Comparison of ENCODE assay signal across 8 cellular contexts in the genomic region with DNA sequence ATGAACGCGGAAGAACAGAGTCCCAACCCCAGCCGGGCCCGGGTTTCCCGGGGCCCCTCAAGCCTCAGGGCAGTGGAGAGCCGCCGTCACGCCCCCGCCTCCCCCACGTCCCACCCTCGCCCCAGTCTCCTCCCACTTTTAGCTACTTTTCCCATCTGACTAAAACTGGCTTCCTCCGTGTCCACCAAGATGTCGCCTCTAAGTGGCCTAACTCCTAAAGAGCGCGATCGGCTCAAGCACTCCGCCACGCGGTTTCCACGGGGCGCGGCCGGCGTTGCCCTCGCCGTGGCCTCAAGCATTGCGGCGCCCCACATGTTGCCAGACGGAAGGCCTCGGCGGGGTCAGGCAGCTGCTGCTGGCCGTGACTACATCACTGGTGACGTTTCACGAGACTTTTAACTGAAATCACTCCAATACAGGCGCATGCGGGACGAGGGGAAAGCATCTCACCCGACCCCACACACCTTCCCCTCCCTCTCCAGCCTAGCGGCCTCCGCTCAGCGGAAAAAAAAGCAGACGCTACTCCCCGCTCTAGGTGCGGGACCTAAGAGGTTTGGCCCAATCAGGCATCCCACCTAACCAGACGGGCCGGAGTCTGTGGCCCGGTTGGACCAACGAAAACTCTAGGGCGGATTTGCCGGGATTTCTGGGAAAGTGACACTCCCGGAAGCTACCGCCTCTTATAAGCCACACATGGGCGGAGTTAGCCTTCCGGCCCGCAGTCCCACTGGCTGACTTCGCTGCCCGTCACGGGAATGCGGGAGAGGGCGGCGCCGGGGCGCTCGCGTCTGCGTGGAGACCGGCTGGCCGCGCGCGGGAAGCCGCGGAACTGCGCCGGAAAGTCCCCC. TPM values are rescaled to one million over a fixed set of nuclear protein-coding genes. Genes with fewer than 3 reads are reported as not detected.
DNase-seq lines count a peak whose midpoint lies in the region; ATAC-seq, FAIRE-seq and TF ChIP-seq lines count a peak whose summit lies in the region.

NXT1 (plus strand) TSS at position 785 of the 848 bp plus-strand sequence. CDS start 3,251 bp downstream, outside the sequence.

- H3K23ac ChIP-seq in H1 (ENCODE audit: insufficient read length) (no peak within 1 kb of the TSS), mesenchymal stem cell (ENCODE audit: low read length in 2 of 2) (peak within 1 kb of the TSS; percentile 45 to 91)

- H2AFZ ChIP-seq in H1 (ENCODE audit: low read length), result peak within 1 kb of the TSS; percentile 54; the same call in 1 of the 2 replicates
- H2AFZ ChIP-seq in mesenchymal stem cell (ENCODE audit: low read depth, low read length), result peak within 1 kb of the TSS; percentile 78

- H3K4me3 ChIP-seq in NT2/D1 (ENCODE audit: insufficient read length, low read depth) (peak within 1 kb of the TSS; percentile 78), H1 (ENCODE audit: extremely low read depth in 1 of 4, insufficient read depth in 2 of 4, low read depth in 3 of 4, low read length in 4 of 4) (peak within 1 kb of the TSS; percentile 79 to 90 (median 86)), mesenchymal stem cell (ENCODE audit: insufficient read depth in 1 of 2, low read depth in 1 of 2, low read length in 2 of 2) (peak within 1 kb of the TSS; percentile 97 to 99)

- peaks cover 7 to 28% of the 10 kb centered on the region in 2 experiments; a peak in 3 of 4 replicates for H3K79me2 ChIP-seq in H1 (ENCODE audit: control insufficient read depth in 1 of 2, insufficient read depth in 2 of 2, low read length in 2 of 2)

- CTCF ChIA-PET in activated CD8-positive, alpha-beta memory T cell treated with anti-CD3 and anti-CD28 coated beads, Interleukin-2, amount 10 ng/mL, durations not matched to agents 7 days and 5 days (lab: Charles Lee), result interaction anchor here (0.7 to 4.8 kb wide), 19 partner anchors 8 to 658 kb away, joined by 3 to 47 read pairs (median 3); partner anchors contain the start of genes GZF1 and NAPB
- CTCF ChIA-PET in H1 (lab: Charles Lee; ENCODE audit: partially characterized antibody), result interaction anchor here (0.7 to 2.0 kb wide), 10 partner anchors 10 to 300 kb away, joined by 3 to 13 read pairs (median 4); no protein-coding TSS in a partner anchor

- H2AK5ac ChIP-seq in H1 (ENCODE audit: low read depth, low read length) (no peak within 1 kb of the TSS), mesenchymal stem cell (ENCODE audit: low read length, severe bottlenecking) (no peak within 1 kb of the TSS)

- peak within 1 kb of the TSS; percentile 71 for H4K5ac ChIP-seq in H1 (ENCODE audit: insufficient read length, low read depth, low read length)

- TF ChIP-seq CTCF in H1 (IDR thresholded peaks at IDR 0.05; ENCODE audit: control extremely low read depth in 1 of 3, insufficient read depth in 1 of 3, low read depth in 1 of 3, low read length in 3 of 3), result no peak

- DNase-seq in COR-L47 (lab: John Stamatoyannopoulos, UW) (peak; percentile 97), HUDEP-2 (lab: John Stamatoyannopoulos, UW; ENCODE audit: unreplicated experiment in 76 of 76) (peak in 75 of 76 experiments; percentile 63 to 98 (median 93)), NT2/D1 (ENCODE audit: low read depth, low spot score) (peak; percentile 91), H1 (ENCODE audit: low read depth in 1 of 2, low spot score in 2 of 2) (peak; percentile 90 to 98), mesenchymal stem cell (peak; percentile 100)
- DNase-seq in activated CD8-positive, alpha-beta memory T cell treated with anti-CD3 and anti-CD28 coated beads, Interleukin-2, amount 10 ng/mL, durations not matched to agents 7 days and 5 days, result peak; percentile 97
- DNase-seq in stimulated activated CD8-positive, alpha-beta memory T cell treated with anti-CD3 and anti-CD28 coated beads, Interleukin-12 subunit alpha, Interleukin-12 subunit beta, amount 100 ng/mL, for 4 hours (ENCODE audit: low read depth), result peak; percentile 92

- peaks cover 10% of the 10 kb centered on the region; the same call in 1 of the 2 replicates for H3K23me2 ChIP-seq in H1 (ENCODE audit: low read depth, low read length)

- H3K27me3 Mint-ChIP-seq in activated CD8-positive, alpha-beta memory T cell treated with anti-CD3 and anti-CD28 coated beads, Interleukin-2, amount 10 ng/mL, durations not matched to agents 7 days and 5 days, result no peaks in the 10 kb centered on the region

- H3K18ac ChIP-seq in H1 (ENCODE audit: extremely low read depth, low read length) (peak within 1 kb of the TSS; percentile 81), mesenchymal stem cell (ENCODE audit: low read depth in 1 of 2, low read length in 2 of 2) (peak within 1 kb of the TSS; percentile 82 to 99)

- no peak within 1 kb of the TSS for H2BK20ac ChIP-seq in H1 (ENCODE audit: low read length)

- peak within 1 kb of the TSS; percentile 34; the same call in 1 of the 2 replicates for H2BK12ac ChIP-seq in H1 (ENCODE audit: low read depth, low read length)
- H2BK12ac ChIP-seq in mesenchymal stem cell (ENCODE audit: low read length in 2 of 2), result peak within 1 kb of the TSS; percentile 65 to 77

- peak; percentile 52 for FAIRE-seq in H1 (lab: Jason Lieb, UNC)

- peak within 1 kb of the TSS; percentile 66 for H3K56ac ChIP-seq in H1 (replicated peaks; ENCODE audit: insufficient read length, low read depth, low read length)

- H3K4ac ChIP-seq in H1 (replicated peaks; ENCODE audit: insufficient read length, low read depth, low read length) (peak within 1 kb of the TSS; percentile 45), mesenchymal stem cell (ENCODE audit: low read depth in 1 of 2, low read length in 2 of 2) (peak within 1 kb of the TSS; percentile 86 to 96)

- TF ChIP-seq EP300 in H1 (IDR thresholded peaks at IDR 0.05; ENCODE audit: borderline replicate concordance in 1 of 2, low read depth in 2 of 2, low read length in 2 of 2), result no peak

- POLR2A ChIA-PET in H1 (lab: Charles Lee; ENCODE audit: partially characterized antibody), result interaction anchor here (0.8 to 2.2 kb wide), 10 partner anchors 9 to 309 kb away, joined by 3 to 14 read pairs (median 3); partner anchors contain the start of gene GZF1

- peak; percentile 87 for ATAC-seq in GM21381 (IDR thresholded peaks at IDR 0.05; ENCODE audit: unreplicated experiment)
- ATAC-seq in activated CD8-positive, alpha-beta memory T cell treated with anti-CD3 and anti-CD28 coated beads, Interleukin-2, amount 10 ng/mL, durations not matched to agents 7 days and 5 days, result peak; percentile 87

- peak within 1 kb of the TSS; percentile 58 for H4K91ac ChIP-seq in H1 (replicated peaks; ENCODE audit: insufficient read length, low read length)
- peak within 1 kb of the TSS; percentile 94 for H4K91ac ChIP-seq in mesenchymal stem cell (ENCODE audit: low read length)

- H3K27me3 ChIP-seq in NT2/D1 (ENCODE audit: insufficient read depth, insufficient read length), result no peaks in the 10 kb centered on the region
- no peaks in the 10 kb centered on the region for H3K27me3 ChIP-seq in H1 (replicated peaks in 1 of 4; ENCODE audit: control insufficient read depth in 3 of 4, extremely low read depth in 1 of 4, insufficient read depth in 3 of 4, low read length in 3 of 4)
- H3K27me3 ChIP-seq in mesenchymal stem cell (ENCODE audit: control insufficient read depth in 1 of 2, insufficient read depth in 1 of 2, low read length in 2 of 2), result no peaks in the 10 kb centered on the region

- H3K9me3 ChIP-seq in NT2/D1 (ENCODE audit: insufficient read depth, low read length) (no peaks in the 10 kb centered on the region), H1 (ENCODE audit: insufficient read depth in 2 of 2, low read depth in 1 of 2, low read length in 1 of 2) (no peaks in the 10 kb centered on the region), mesenchymal stem cell (ENCODE audit: control insufficient read depth, low read length) (no peaks in the 10 kb centered on the region)

- 2% methylated on average over 67 of the region's 75 CpGs; no CpG with 5 or more reads in 1 of the 2 experiments for WGBS in H1 (ENCODE audit: extremely low coverage in 1 of 2, insufficient coverage in 1 of 2, insufficient read length in 1 of 2, insufficient replicate concordance in 2 of 2, low coverage in 1 of 2, low lambda C conversion rate in 2 of 2, missing lambda C conversion rate in 1 of 2), 2 experiments
- WGBS in mesenchymal stem cell, result under 1% methylated on average over 58 of the region's 75 CpGs

- no peaks in the 10 kb centered on the region for H3K9me3 Mint-ChIP-seq in activated CD8-positive, alpha-beta memory T cell treated with anti-CD3 and anti-CD28 coated beads, Interleukin-2, amount 10 ng/mL, durations not matched to agents 7 days and 5 days (ENCODE audit: low read depth)

- H2BK5ac ChIP-seq in H1 (ENCODE audit: low read depth, low read length) (peak within 1 kb of the TSS; percentile 94), mesenchymal stem cell (ENCODE audit: low read depth, low read length, poor library complexity, severe bottlenecking) (peak within 1 kb of the TSS; percentile 86)

- peaks cover 15% of the 10 kb centered on the region for H3K36me3 Mint-ChIP-seq in activated CD8-positive, alpha-beta memory T cell treated with anti-CD3 and anti-CD28 coated beads, Interleukin-2, amount 10 ng/mL, durations not matched to agents 7 days and 5 days

- H3K9ac ChIP-seq in NT2/D1 (ENCODE audit: insufficient read length, low read depth) (peak within 1 kb of the TSS; percentile 85), H1 (replicated peaks in 1 of 4; ENCODE audit: extremely low read depth in 1 of 4, low read depth in 3 of 4, low read length in 3 of 4) (peak within 1 kb of the TSS; percentile 45 to 66 (median 56); a peak in 6 of 7 replicates), mesenchymal stem cell (ENCODE audit: low read length) (peak within 1 kb of the TSS; percentile 95)

- H4K20me1 ChIP-seq in H1 (replicated peaks in 1 of 2; ENCODE audit: control insufficient read depth in 1 of 2, insufficient read depth in 2 of 2, low read length in 2 of 2), result peaks cover 0 to 10% of the 10 kb centered on the region in 2 experiments

- H3K14ac ChIP-seq in H1 (ENCODE audit: insufficient read length) (no peak within 1 kb of the TSS), mesenchymal stem cell (ENCODE audit: low read length in 2 of 2) (peak within 1 kb of the TSS in 1 of 2 experiments; percentile 99)

- H3K4me1 Mint-ChIP-seq in activated CD8-positive, alpha-beta memory T cell treated with anti-CD3 and anti-CD28 coated beads, Interleukin-2, amount 10 ng/mL, durations not matched to agents 7 days and 5 days, result peaks cover 42% of the 10 kb centered on the region

- H3K27ac Mint-ChIP-seq in activated CD8-positive, alpha-beta memory T cell treated with anti-CD3 and anti-CD28 coated beads, Interleukin-2, amount 10 ng/mL, durations not matched to agents 7 days and 5 days, result peak within 1 kb of the TSS; percentile 99

- H3K27ac ChIP-seq in H1 (ENCODE audit: low read depth, low read length), result peak within 1 kb of the TSS; percentile 79
- peak within 1 kb of the TSS; percentile 97 for H3K27ac ChIP-seq in mesenchymal stem cell (ENCODE audit: low read length, poor library complexity, severe bottlenecking)

- H3K79me1 ChIP-seq in H1 (ENCODE audit: low read depth, low read length) (peaks cover 5% of the 10 kb centered on the region; the same call in 1 of the 2 replicates), mesenchymal stem cell (replicated peaks; ENCODE audit: low read length, poor library complexity, severe bottlenecking) (peaks cover 13% of the 10 kb centered on the region)

- H3K4me1 ChIP-seq in NT2/D1 (ENCODE audit: insufficient read depth, insufficient read length), result peaks cover 4% of the 10 kb centered on the region
- H3K4me1 ChIP-seq in H1 (replicated peaks in 1 of 4; ENCODE audit: control insufficient read depth in 3 of 4, insufficient read depth in 4 of 4, low read length in 3 of 4), result peaks cover 0 to 8% (median 4%) of the 10 kb centered on the region in 4 experiments; a peak in 5 of 7 replicates
- H3K4me1 ChIP-seq in mesenchymal stem cell (ENCODE audit: control insufficient read depth, insufficient read depth, low read depth, low read length), result peaks cover 4% of the 10 kb centered on the region

- H2BK120ac ChIP-seq in H1 (replicated peaks; ENCODE audit: low read depth, low read length), result no peak within 1 kb of the TSS
- peak within 1 kb of the TSS; percentile 58 for H2BK120ac ChIP-seq in mesenchymal stem cell (ENCODE audit: low read depth, low read length)

- H2BK15ac ChIP-seq in H1 (ENCODE audit: low read length) (peak within 1 kb of the TSS; percentile 93; the same call in 1 of the 2 replicates), mesenchymal stem cell (ENCODE audit: low read depth, poor library complexity, severe bottlenecking) (peak within 1 kb of the TSS; percentile 83)

- TF ChIP-seq RAD21 in H1 (IDR thresholded peaks at IDR 0.05 in 1 of 2, conservative IDR thresholded peaks at IDR 0.05 in 1 of 2; ENCODE audit: low read depth in 2 of 2, low read length in 2 of 2), result no peak

- peak in 1 of 2 experiments; percentile 73; a peak in 1 of 3 replicates for TF ChIP-seq POLR2A in H1 (IDR thresholded peaks at IDR 0.05; ENCODE audit: control extremely low read depth in 1 of 2, low read depth in 2 of 2, low read length in 2 of 2)

- peak within 1 kb of the TSS; percentile 91 to 96 for H3K4me2 ChIP-seq in H1 (ENCODE audit: insufficient read depth in 1 of 2, low read depth in 2 of 2, low read length in 2 of 2)
- H3K4me2 ChIP-seq in mesenchymal stem cell (ENCODE audit: low read length, poor library complexity, severe bottlenecking), result peak within 1 kb of the TSS; percentile 78

- H3K4me3 Mint-ChIP-seq in activated CD8-positive, alpha-beta memory T cell treated with anti-CD3 and anti-CD28 coated beads, Interleukin-2, amount 10 ng/mL, durations not matched to agents 7 days and 5 days, result peak within 1 kb of the TSS; percentile 82

- H4K8ac ChIP-seq in H1 (ENCODE audit: extremely low read depth, insufficient read depth, low read length), result peak within 1 kb of the TSS; percentile 83; the same call in 1 of the 2 replicates
- H4K8ac ChIP-seq in mesenchymal stem cell (ENCODE audit: low read length), result peak within 1 kb of the TSS; percentile 79

- peaks cover 28% of the 10 kb centered on the region for H3K36me3 ChIP-seq in NT2/D1 (ENCODE audit: insufficient read depth, insufficient read length, low read length)
- peaks cover 0 to 9% (median 9%) of the 10 kb centered on the region in 4 experiments; a peak in 6 of 8 replicates for H3K36me3 ChIP-seq in H1 (ENCODE audit: control insufficient read depth in 2 of 4, insufficient read depth in 4 of 4, low read length in 3 of 4)
- peaks cover 12 to 16% of the 10 kb centered on the region in 2 experiments for H3K36me3 ChIP-seq in mesenchymal stem cell (ENCODE audit: control insufficient read depth in 1 of 2, insufficient read depth in 2 of 2, low read depth in 1 of 2, low read length in 2 of 2)

RNA-seq across cellular contexts. Expression of gene NXT1, which starts in this region (rescaled TPM):
- total RNA-seq in activated CD8-positive, alpha-beta memory T cell treated with anti-CD3 and anti-CD28 coated beads, Interleukin-2, amount 10 ng/mL, durations not matched to agents 7 days and 5 days, result 10 to 100 TPM; 34.0 to 48.3 TPM
- 20.4 and 23.1 TPM in 2 replicates for total RNA-seq in H1 (2021; fragmentation: NEBNext Ultra II Directional; extraction: Animal tissue kit (Norgen Biotek cat#: 25700))
- polyA plus RNA-seq in H1 (2011; rRNA removed), result 24.3 and 26.5 TPM in 2 replicates
- 24.9 TPM for polyA plus RNA-seq in H1 (2011; cell fraction: cytosol; rRNA removed)
- 19.2 TPM for polyA plus RNA-seq in H1 (2011; cell fraction: nucleus; rRNA removed)
- polyA plus RNA-seq in H1 (2012, experiment 1 of 2), result 15.1 to 22.8 TPM (median 18.6 TPM) in 4 replicates
- polyA plus RNA-seq in H1 (2012, experiment 2 of 2), result 26.4 TPM
- polyA plus RNA-seq in H1 (2013, experiment 1 of 2), result 23.3 TPM
- polyA plus RNA-seq in H1 (2013, experiment 2 of 2), result 22.5 TPM
- polyA minus RNA-seq in H1 (2011; rRNA and poly(A)+ RNA removed), result 13.0 and 14.3 TPM in 2 replicates
- polyA minus RNA-seq in H1 (2011; cell fraction: cytosol; rRNA and poly(A)+ RNA removed), result 9.3 TPM
- 7.2 TPM for polyA minus RNA-seq in H1 (2011; cell fraction: nucleus; rRNA and poly(A)+ RNA removed)
- polyA plus RNA-seq in mesenchymal stem cell (2013, experiment 1 of 2), result 17.2 TPM
- 18.1 TPM for polyA plus RNA-seq in mesenchymal stem cell (2013, experiment 2 of 2)

Comparison
In these comparisons a context has a peak if more than half of its experiments do, and no peak if none do; other contexts are left out.
1. Peak in every context shown above with its lines: DNase-seq, ATAC-seq, H3K4me3 ChIP-seq and H3K27ac ChIP-seq.